ENCODE assay signal across 13 cellular contexts in the genomic region with DNA sequence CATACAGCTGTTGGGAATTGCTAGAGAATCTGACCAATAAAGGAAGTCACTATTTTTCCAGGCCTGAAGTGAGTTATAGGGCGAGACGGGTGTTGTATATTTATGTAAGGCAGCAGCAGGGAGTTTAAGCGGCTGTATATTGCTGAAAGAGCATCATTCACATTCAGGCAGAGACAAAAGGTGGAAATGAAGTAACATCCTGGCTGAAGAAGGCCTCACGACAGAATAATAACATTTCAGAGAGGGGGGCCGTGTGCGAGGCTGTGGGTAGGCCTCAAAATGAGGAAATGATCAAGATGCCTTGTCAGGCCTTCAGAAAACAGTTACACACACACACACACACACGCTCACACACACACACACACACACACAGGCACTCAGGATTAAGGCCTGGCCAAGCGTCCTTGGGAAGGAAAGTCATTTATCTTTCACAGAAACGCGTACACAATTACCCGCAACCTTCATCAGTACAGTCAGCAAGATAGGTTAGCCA.
A peak's percentile ranks its signal among the peaks of the same experiment; 100 is the strongest.
DNase-seq lines count a peak whose midpoint lies in the region; ATAC-seq and TF ChIP-seq lines count a peak whose summit lies in the region.
"Had no signal": no experiment of that assay in that cellular context is flagged by ENCODE, and none has a peak within 500 bp of the region (broad histone marks: within the 10 kb centered on the region; RNA-seq: fewer than 3 reads in every experiment).

No MANE protein-coding gene starts in this region.

- no peak overlapping the region for H3K4me3 ChIP-seq in GM06990 (replicated peaks; ENCODE audit: low read depth, low read length)
- H3K4me3 ChIP-seq in SJCRH30 = no peak overlapping the region
- H3K4me3 ChIP-seq in esophagus muscularis mucosa = no peak overlapping the region
- no peak overlapping the region for H3K4me3 ChIP-seq in mesodermal cell (ENCODE audit: extremely low read depth, insufficient read depth, low read length, poor library complexity, severe bottlenecking)

- intact Hi-C loops in esophagus muscularis mucosa (cut with DNase I) = no loop called here

- no peak for TF ChIP-seq EP300 in esophagus muscularis mucosa (IDR thresholded peaks at IDR 0.05)

- H3K4me3 Mint-ChIP-seq in naive thymus-derived CD8-positive, alpha-beta T cell = no peak overlapping the region

- no peaks in the 10 kb centered on the region for H3K4me1 Mint-ChIP-seq in naive thymus-derived CD8-positive, alpha-beta T cell

- H3K9me3 ChIP-seq in SJCRH30 (replicated peaks) (no peaks in the 10 kb centered on the region), esophagus muscularis mucosa (peaks cover 0 to 5% (median 0%) of the 10 kb centered on the region in 4 donors), mesodermal cell (ENCODE audit: control insufficient read depth, low read length) (peaks cover 21% of the 10 kb centered on the region)

- H3K27ac Mint-ChIP-seq in naive thymus-derived CD8-positive, alpha-beta T cell = no peak overlapping the region

- H3K27me3 ChIP-seq in GM06990 (replicated peaks; ENCODE audit: control insufficient read depth, insufficient read depth, low read length) = no peaks in the 10 kb centered on the region
- no peaks in the 10 kb centered on the region for H3K27me3 ChIP-seq in SJCRH30
- H3K27me3 ChIP-seq in esophagus muscularis mucosa = no peaks in the 10 kb centered on the region

- TF ChIP-seq CTCF in GM06990 (IDR thresholded peaks at IDR 0.05; ENCODE audit: insufficient read depth, low read length, poor library complexity, severe bottlenecking) (no peak), esophagus muscularis mucosa (IDR thresholded peaks at IDR 0.05) (no peak)

- peaks cover 4 to 20% (median 8%) of the 10 kb centered on the region in 5 donors for H3K27me3 Mint-ChIP-seq in naive thymus-derived CD8-positive, alpha-beta T cell

- H3K36me3 Mint-ChIP-seq in naive thymus-derived CD8-positive, alpha-beta T cell = peaks cover 0 to 21% (median 14%) of the 10 kb centered on the region in 3 donors

- POLR2A ChIA-PET in naive thymus-derived CD8-positive, alpha-beta T cell (lab: Charles Lee) = no interaction called here

- H3K36me3 ChIP-seq in GM06990 (ENCODE audit: control insufficient read depth, insufficient read depth, low read length) (no peaks in the 10 kb centered on the region), SJCRH30 (no peaks in the 10 kb centered on the region), esophagus muscularis mucosa (no peaks in the 10 kb centered on the region), mesodermal cell (ENCODE audit: control insufficient read depth, insufficient read depth, low read length) (no peaks in the 10 kb centered on the region)

- WGBS in esophagus muscularis mucosa = 12% methylated on average over 11 of the region's 11 CpGs
- 62 to 67% methylated on average over 3 to 4 of the region's 11 CpGs for WGBS in mesodermal cell (ENCODE audit: insufficient coverage in 2 of 2), 2 experiments

- H3K4me1 ChIP-seq in SJCRH30 = peaks cover 9% of the 10 kb centered on the region; the same call in 1 of the 2 replicates
- peaks cover 0 to 22% (median 9%) of the 10 kb centered on the region in 4 donors for H3K4me1 ChIP-seq in esophagus muscularis mucosa
- peaks cover 39% of the 10 kb centered on the region for H3K4me1 ChIP-seq in mesodermal cell (ENCODE audit: control insufficient read depth, insufficient read depth, low read length, poor library complexity, severe bottlenecking)

- peaks cover 0 to 31% (median 13%) of the 10 kb centered on the region in 9 donors for H3K9me3 Mint-ChIP-seq in naive thymus-derived CD8-positive, alpha-beta T cell

- DNase-seq in GM06990 (ENCODE audit: extremely low read depth, insufficient read length) = peak; percentile 20
- peak; percentile 7 to 39 for DNase-seq in SJCRH30
- no peak for DNase-seq in esophagus muscularis mucosa (ENCODE audit: extremely low spot score)
- DNase-seq in GM03348 (ENCODE audit: low spot score) = no peak
- DNase-seq in stimulated activated naive CD8-positive, alpha-beta T cell treated with anti-CD3 and anti-CD28 coated beads, Interleukin-15, Interleukin-2, amounts not matched to agents 100 U/mL and 50 U/mL, for 24 hours = no peak
- no peak for DNase-seq in activated gamma-delta T cell (lab: John Stamatoyannopoulos, UW)
- no peak for DNase-seq in naive thymus-derived CD8-positive, alpha-beta T cell
- DNase-seq: DMS53; NCI-H2227 treated with DMSO at 0.1 percent for 48 hours; RPMI8226; stimulated activated CD4-positive, alpha-beta T cell treated with anti-CD3 and anti-CD28 coated beads, Interleukin-15, amount 100 ng/mL, for 24 hours; stimulated activated CD8-positive, alpha-beta memory T cell treated with anti-CD3 and anti-CD28 coated beads, Interleukin-4, amount 100 ng/mL, for 48 hours had no signal

- ATAC-seq in stimulated activated naive CD8-positive, alpha-beta T cell treated with anti-CD3 and anti-CD28 coated beads, Interleukin-15, Interleukin-2, amounts not matched to agents 100 U/mL and 50 U/mL, for 24 hours = no peak
- no peak for ATAC-seq in naive thymus-derived CD8-positive, alpha-beta T cell

- peak overlapping the region; percentile 23; the same call in 1 of the 2 replicates for H3K27ac ChIP-seq in SJCRH30
- H3K27ac ChIP-seq in esophagus muscularis mucosa (replicated peaks in 1 of 4) = peak overlapping the region; percentile 31 to 58 (median 42)
- H3K27ac ChIP-seq in mesodermal cell (ENCODE audit: low read depth, low read length, severe bottlenecking) = peak overlapping the region; percentile 91

- TF ChIP-seq POLR2A in esophagus muscularis mucosa (IDR thresholded peaks at IDR 0.05; ENCODE audit: low read depth) = no peak

Comparison
In these comparisons a context has a peak if more than half of its experiments do, and no peak if none do; other contexts are left out.
1. DNase-seq: peak in GM06990 (single experiment) and SJCRH30 (2 of 2); none in esophagus muscularis mucosa (single experiment), GM03348 (single experiment), stimulated activated naive CD8-positive, alpha-beta T cell treated with anti-CD3 and anti-CD28 coated beads, Interleukin-15, Interleukin-2, amounts not matched to agents 100 U/mL and 50 U/mL, for 24 hours (single experiment), activated gamma-delta T cell (single experiment) and naive thymus-derived CD8-positive, alpha-beta T cell (0 of 10).
2. H3K27ac ChIP-seq: peak in every context shown above with its lines; median percentile 91 in mesodermal cell; 42 in esophagus muscularis mucosa; 23 in SJCRH30.